3 cellular contexts compared by ENCODE assay signal in the genomic region with DNA sequence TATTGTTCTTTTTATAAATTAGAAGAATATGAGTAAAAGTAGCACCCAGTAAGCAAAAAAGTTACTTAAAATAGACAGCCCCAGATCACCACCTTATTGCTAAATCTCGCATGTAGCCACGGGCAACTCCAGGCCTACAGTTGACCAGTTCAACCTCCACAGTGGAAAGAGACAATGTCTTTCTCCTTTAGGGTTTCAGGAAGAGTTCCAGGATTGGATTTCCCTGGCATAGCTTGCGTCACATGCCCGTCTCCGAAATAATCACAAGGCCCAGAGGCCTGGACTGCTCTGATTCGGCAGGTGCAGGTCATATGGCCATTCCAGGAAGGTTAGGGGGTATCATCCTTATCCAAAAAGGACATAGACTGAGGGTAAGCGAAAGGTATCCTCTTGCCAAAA.
TF ChIP-seq lines count a peak whose summit lies in the region.

No MANE protein-coding gene starts in this region.

TF ChIP-seq in SK-N-SH, 30 proteins besides CTCF, POLR2A, EP300 and RAD21:
- TF ChIP-seq YY1 (IDR thresholded peaks at IDR 0.05; ENCODE audit: low read depth) (no peak), FOXJ3 (CRISPR knock-in tag; IDR thresholded peaks at IDR 0.05) (no peak), GABPA (IDR thresholded peaks at IDR 0.05; ENCODE audit: low read depth) (no peak), GATA2 (CRISPR knock-in tag; IDR thresholded peaks at IDR 0.05) (no peak), ELF1 (IDR thresholded peaks at IDR 0.05) (no peak), RXRA (IDR thresholded peaks at IDR 0.05; ENCODE audit: borderline replicate concordance, low read depth) (no peak)

TF ChIP-seq in SK-N-SH treated with all-trans-retinoic acid at 6 μM for 48 hours, 23 proteins besides CTCF, POLR2A, EP300 and RAD21:
- TF ChIP-seq ZNF70 (CRISPR knock-in tag; IDR thresholded peaks at IDR 0.05) (no peak), ISL1 (CRISPR knock-in tag; IDR thresholded peaks at IDR 0.05) (no peak), ESRRG (CRISPR knock-in tag; IDR thresholded peaks at IDR 0.05) (no peak), OSR1 (CRISPR knock-in tag; IDR thresholded peaks at IDR 0.05) (no peak), SNAI2 (CRISPR knock-in tag; IDR thresholded peaks at IDR 0.05) (no peak), CSDC2 (CRISPR knock-in tag; IDR thresholded peaks at IDR 0.05) (no peak), ARNTL (CRISPR knock-in tag; IDR thresholded peaks at IDR 0.05; ENCODE audit: borderline replicate concordance, low read depth) (no peak), ZC3H10 (CRISPR knock-in tag; IDR thresholded peaks at IDR 0.05) (no peak), PPARA (CRISPR knock-in tag; IDR thresholded peaks at IDR 0.05; ENCODE audit: borderline replicate concordance) (no peak), ZFP3 (CRISPR knock-in tag; IDR thresholded peaks at IDR 0.05) (no peak), ZFP30 (CRISPR knock-in tag; IDR thresholded peaks at IDR 0.05) (no peak), ZNF565 (CRISPR knock-in tag; conservative IDR thresholded peaks at IDR 0.05; ENCODE audit: low read depth) (no peak), RARB (CRISPR knock-in tag; IDR thresholded peaks at IDR 0.05) (no peak), TSHZ2 (CRISPR knock-in tag; IDR thresholded peaks at IDR 0.05) (no peak)
- TF ChIP-seq, protein P1, sequence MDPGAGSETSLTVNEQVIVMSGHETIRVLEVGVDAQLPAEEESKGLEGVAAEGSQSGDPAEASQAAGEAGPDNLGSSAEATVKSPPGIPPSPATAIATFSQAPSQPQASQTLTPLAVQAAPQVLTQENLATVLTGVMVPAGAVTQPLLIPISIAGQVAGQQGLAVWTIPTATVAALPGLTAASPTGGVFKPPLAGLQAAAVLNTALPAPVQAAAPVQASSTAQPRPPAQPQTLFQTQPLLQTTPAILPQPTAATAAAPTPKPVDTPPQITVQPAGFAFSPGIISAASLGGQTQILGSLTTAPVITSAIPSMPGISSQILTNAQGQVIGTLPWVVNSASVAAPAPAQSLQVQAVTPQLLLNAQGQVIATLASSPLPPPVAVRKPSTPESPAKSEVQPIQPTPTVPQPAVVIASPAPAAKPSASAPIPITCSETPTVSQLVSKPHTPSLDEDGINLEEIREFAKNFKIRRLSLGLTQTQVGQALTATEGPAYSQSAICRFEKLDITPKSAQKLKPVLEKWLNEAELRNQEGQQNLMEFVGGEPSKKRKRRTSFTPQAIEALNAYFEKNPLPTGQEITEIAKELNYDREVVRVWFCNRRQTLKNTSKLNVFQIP (CRISPR knock-in tag; IDR thresholded peaks at IDR 0.05; ENCODE audit: borderline replicate concordance, low read depth): no peak

TF ChIP-seq in H1, 55 proteins besides CTCF, POLR2A, EP300 and RAD21:
- TF ChIP-seq CHD7 (IDR thresholded peaks at IDR 0.05; ENCODE audit: insufficient replicate concordance, low read length) (no peak), TCF12 (IDR thresholded peaks at IDR 0.05; ENCODE audit: low read depth, low read length) (no peak), RNF2 (IDR thresholded peaks at IDR 0.05; ENCODE audit: borderline replicate concordance, low read depth, low read length, missing control alignments, poor library complexity, severe bottlenecking) (no peak)
